In the genomic region with DNA sequence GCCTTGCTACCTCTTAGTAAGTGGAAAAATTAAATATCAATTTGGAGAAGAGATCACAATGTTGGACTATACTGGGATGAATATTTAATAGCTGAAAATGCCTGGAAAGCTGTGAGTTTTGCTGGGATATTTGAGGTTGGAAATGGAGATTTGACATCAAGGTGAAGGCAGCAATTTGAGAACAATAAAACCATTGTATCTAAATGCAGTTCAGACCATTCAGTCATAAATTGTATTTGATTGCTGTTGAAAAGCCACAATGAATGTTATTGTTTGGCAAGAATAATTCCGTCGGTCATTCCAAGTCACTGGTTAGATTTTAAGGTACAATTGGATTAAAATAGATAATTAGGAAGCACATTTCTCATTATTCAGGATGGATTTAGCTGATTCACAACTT, we compare ENCODE assay signal across 31 cellular contexts.
"Had no signal": no experiment of that assay in that cellular context is flagged by ENCODE, and none has a peak within 500 bp of the region (broad histone marks: within the 10 kb centered on the region; RNA-seq: fewer than 3 reads in every experiment).

No MANE protein-coding gene starts in this region.

- H3K4me3 ChIP-seq: adrenal gland, body of pancreas, cardiac muscle cell, neural progenitor cell, stomach, tibial nerve had no signal

- H3K36me3 ChIP-seq: adrenal gland, cardiac muscle cell, neural progenitor cell, stomach, tibial nerve, WERI-Rb-1 had no signal

- H3K4me1 ChIP-seq: adrenal gland, body of pancreas, parathyroid adenoma, stomach had no signal

- DNase-seq: activated CD4-positive, alpha-beta memory T cell treated with anti-CD3 and anti-CD28 coated beads for 36 hours; activated CD4-positive, alpha-beta T cell treated with anti-CD3 and anti-CD28 coated beads for 48 hours; activated CD8-positive, alpha-beta memory T cell treated with anti-CD3 and anti-CD28 coated beads, Interleukin-2, amount 50 U/mL, for 4 hours; activated effector memory CD4-positive, alpha-beta T cell treated with anti-CD3 and anti-CD28 coated beads, Interleukin-2, amount 50 U/mL, for 16 hours; activated naive CD4-positive, alpha-beta T cell treated with anti-CD3 and anti-CD28 coated beads for 36 hours; activated naive CD8-positive, alpha-beta T cell treated with anti-CD3 and anti-CD28 coated beads for 36 hours; activated T-cell treated with anti-CD3 and anti-CD28 coated beads, Interleukin-2, amount 50 U/mL, for 1 hour; adrenal gland; aorta; body of pancreas; cortex of kidney; effector memory CD8-positive, alpha-beta T cell; head of caudate nucleus; hypothalamus; immature natural killer cell; kidney; midbrain; naive thymus-derived CD8-positive, alpha-beta T cell; occipital lobe; right cardiac atrium; stimulated activated CD4-positive, alpha-beta T cell treated with anti-CD3 and anti-CD28 coated beads, Interleukin-15, amount 100 ng/mL, for 24 hours; stimulated activated CD4-positive, alpha-beta T cell treated with anti-CD3 and anti-CD28 coated beads, Interleukin-2, amount 100 ng/mL, for 24 hours; stimulated activated naive B cell treated with anti-CD40 and anti-IgM and Interleukin-4, amounts not matched to agents 10 μg/mL and 1 μg/mL and 100 μg/mL, for 72 hours; stomach; T1000; WERI-Rb-1 had no signal

- ATAC-seq: activated CD4-positive, CD25-positive, alpha-beta regulatory T cell treated with anti-CD3 and anti-CD28 coated beads, Interleukin-2, amount 50 U/mL, for 24 hours; body of pancreas; effector memory CD8-positive, alpha-beta T cell; naive thymus-derived CD8-positive, alpha-beta T cell; right cardiac atrium; stimulated activated naive B cell treated with anti-CD40 and anti-IgM and Interleukin-4, amounts not matched to agents 10 μg/mL and 1 μg/mL and 100 μg/mL, for 72 hours had no signal

- H3K9me3 ChIP-seq: adrenal gland, body of pancreas had no signal
